8 cellular contexts compared by ENCODE assay signal in the genomic region with DNA sequence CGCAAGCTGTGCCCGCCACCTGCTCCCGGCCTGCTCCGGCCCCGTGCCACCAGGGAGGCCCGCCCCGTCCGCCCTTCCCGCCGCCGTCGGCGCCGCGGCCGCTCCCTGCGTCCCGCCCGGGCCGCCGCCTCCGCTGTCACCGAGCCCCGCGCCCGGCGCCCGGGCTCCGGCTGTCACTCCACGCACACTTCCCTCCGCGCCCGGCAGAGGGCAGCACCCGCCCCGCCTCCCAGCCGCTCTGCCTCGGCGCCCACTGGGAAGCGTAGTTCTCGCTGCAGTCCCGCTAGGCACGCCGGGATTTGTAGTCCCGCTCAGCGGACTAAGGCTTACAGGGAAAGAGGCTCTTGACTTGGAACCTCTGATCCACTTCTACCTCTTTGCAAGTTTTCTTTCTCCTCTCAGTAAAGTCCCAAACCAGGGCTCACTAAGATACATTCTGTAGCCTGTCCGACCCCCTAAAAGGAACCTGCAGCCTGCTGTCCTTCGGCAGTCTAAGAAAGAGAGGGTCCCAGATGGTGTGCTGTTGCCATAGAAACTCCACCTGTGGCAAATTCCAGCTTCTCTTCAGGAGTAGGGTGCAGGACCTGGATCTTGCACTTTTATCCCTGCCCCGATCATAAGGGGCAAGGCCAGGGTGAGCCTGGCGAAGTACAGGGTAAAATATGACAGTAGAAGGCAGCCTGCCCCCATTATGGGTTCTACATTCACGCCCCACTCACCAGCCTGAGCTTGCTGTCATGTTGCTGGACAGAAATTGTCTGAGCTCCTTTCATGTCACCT. TPM values are rescaled to one million over a fixed set of nuclear protein-coding genes. Genes with fewer than 3 reads are reported as not detected.
DNase-seq lines count a peak whose midpoint lies in the region; TF ChIP-seq lines count a peak whose summit lies in the region.

A gene (minus strand): TSS at position 182 of the 780 bp plus-strand sequence. CDS start 44,395 bp downstream, outside the sequence.

- H3K9ac ChIP-seq in endodermal cell (ENCODE audit: extremely low read depth, low read length, poor library complexity, severe bottlenecking): no peak within 1 kb of the TSS

- peaks cover 3% of the 10 kb centered on the region for H3K4me1 ChIP-seq in endodermal cell (ENCODE audit: control insufficient read depth, insufficient read depth, low read length)

- no peak within 1 kb of the TSS for H3K27ac ChIP-seq in endodermal cell (ENCODE audit: low read depth, low read length)

- H3K36me3 ChIP-seq in endodermal cell (ENCODE audit: control insufficient read depth, insufficient read depth, low read length): no peaks in the 10 kb centered on the region

- peaks cover 17% of the 10 kb centered on the region for H3K27me3 ChIP-seq in endodermal cell (ENCODE audit: control insufficient read depth, insufficient read depth, low read length, poor library complexity, severe bottlenecking)

- no peaks in the 10 kb centered on the region for H3K9me3 ChIP-seq in endodermal cell (ENCODE audit: control insufficient read depth, low read length)

- H3K27me3 Mint-ChIP-seq in endodermal cell (ENCODE audit: insufficient read depth): peaks cover 20% of the 10 kb centered on the region
- peaks cover 19% of the 10 kb centered on the region for H3K27me3 Mint-ChIP-seq in mesothelial cell of epicardium (ENCODE audit: low read depth)

- H3K27ac Mint-ChIP-seq in endodermal cell: peak within 1 kb of the TSS; percentile 70
- no peak within 1 kb of the TSS for H3K27ac Mint-ChIP-seq in mesothelial cell of epicardium

- H3K4me3 Mint-ChIP-seq in endodermal cell (peak within 1 kb of the TSS; percentile 63), mesothelial cell of epicardium (peak within 1 kb of the TSS; percentile 58)

- peak within 1 kb of the TSS; percentile 56 for H3K4me3 ChIP-seq in endodermal cell (ENCODE audit: low read length)

- peaks cover 12% of the 10 kb centered on the region for H3K4me1 Mint-ChIP-seq in endodermal cell
- H3K4me1 Mint-ChIP-seq in mesothelial cell of epicardium: peaks cover 11% of the 10 kb centered on the region

- DNase-seq in COLO829 (ENCODE audit: low spot score) (peak; percentile 97), GM20000 (ENCODE audit: low spot score) (peak; percentile 96), HT1080 (ENCODE audit: low read depth) (peak; percentile 80), NOMO-1 treated with DMSO at 0.1 percent for 48 hours (lab: John Stamatoyannopoulos, UW; ENCODE audit: unreplicated experiment) (peak; percentile 87), endodermal cell (peak; percentile 98), mesothelial cell of epicardium (ENCODE audit: low spot score in 2 of 2, unreplicated experiment in 2 of 2) (peak; percentile 90 to 98)
- DNase-seq in activated CD8-positive, alpha-beta memory T cell treated with anti-CD3 and anti-CD28 coated beads, Interleukin-2, amount 50 U/mL, for 24 hours (ENCODE audit: extremely low read depth): peak; percentile 73
- DNase-seq in stimulated activated CD8-positive, alpha-beta memory T cell treated with anti-CD3 and anti-CD28 coated beads, Interleukin-15, amount 100 ng/mL, for 48 hours (ENCODE audit: low read depth in 2 of 2): peak; percentile 87 to 88

- WGBS in endodermal cell (ENCODE audit: insufficient coverage in 1 of 2, insufficient read length in 1 of 2), 2 experiments: 8 to 13% methylated on average over 21 to 50 of the region's 50 CpGs

- H3K36me3 Mint-ChIP-seq in endodermal cell (ENCODE audit: low read depth) (no peaks in the 10 kb centered on the region), mesothelial cell of epicardium (no peaks in the 10 kb centered on the region)

- H3K9me3 Mint-ChIP-seq in endodermal cell (no peaks in the 10 kb centered on the region), mesothelial cell of epicardium (no peaks in the 10 kb centered on the region)

- peak; percentile 95 for TF ChIP-seq CTCF in GM20000 (IDR thresholded peaks at IDR 0.05; ENCODE audit: extremely low read depth, missing control alignments)
- peak; percentile 91 for TF ChIP-seq CTCF in endodermal cell (conservative IDR thresholded peaks at IDR 0.05)
- peak; percentile 80 for TF ChIP-seq CTCF in mesothelial cell of epicardium (IDR thresholded peaks at IDR 0.05; ENCODE audit: unreplicated experiment)

RNA-seq across cellular contexts. Expression of the gene that starts here (rescaled TPM):
- total RNA-seq in HT1080 (2014; rRNA removed; shearing (Covaris generic)): 4.5 and 5.5 TPM in 2 replicates
- polyA plus RNA-seq in HT1080 (2015; cell fraction: cytosol; rRNA removed): 10.8 and 11.3 TPM in 2 replicates
- 13.4 and 16.3 TPM in 2 replicates for polyA plus RNA-seq in HT1080 (2015; cell fraction: nucleus; rRNA removed)
- under 1 TPM in 1 of 2 donors, not detected in 1; 0.24 TPM for total RNA-seq in endodermal cell
- polyA plus RNA-seq in endodermal cell (2013, experiment 1 of 2): 1.2 TPM
- 0.99 TPM for polyA plus RNA-seq in endodermal cell (2013, experiment 2 of 2)
- 3.2 to 4.4 TPM (median 3.8 TPM) in 3 replicates for total RNA-seq in mesothelial cell of epicardium
